In the genomic region with DNA sequence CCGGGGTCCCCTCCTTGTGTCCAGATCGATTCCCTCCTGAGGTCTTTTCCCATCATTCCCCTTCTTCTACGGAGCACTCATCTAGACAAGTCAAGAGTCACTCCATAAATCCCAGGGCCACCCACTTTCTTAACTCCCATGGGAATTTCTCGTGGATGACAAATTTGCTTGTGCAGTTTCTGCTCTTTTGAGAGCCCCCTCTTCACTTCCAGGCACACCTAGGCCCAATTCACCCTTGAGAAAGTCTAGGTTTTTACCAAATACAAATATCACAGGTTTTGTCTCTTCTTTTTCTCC, we compare ENCODE assay signal across 8 cellular contexts. TPM values are rescaled to one million over a fixed set of nuclear protein-coding genes. Genes with fewer than 3 reads are reported as not detected.
A peak's percentile ranks its signal among the peaks of the same experiment; 100 is the strongest.
DNase-seq lines count a peak whose midpoint lies in the region; ATAC-seq and TF ChIP-seq lines count a peak whose summit lies in the region.

No MANE protein-coding gene starts in this region.

- no peaks in the 10 kb centered on the region for H3K9me3 Mint-ChIP-seq in activated CD4-positive, alpha-beta memory T cell treated with anti-CD3 and anti-CD28 coated beads for 36 hours
- no peaks in the 10 kb centered on the region for H3K9me3 Mint-ChIP-seq in stimulated activated effector memory CD8-positive, alpha-beta T cell treated with anti-CD3 and anti-CD28 coated beads, Interleukin-12 subunit alpha, Interleukin-12 subunit beta, amount 100 ng/mL, for 72 hours

- no peaks in the 10 kb centered on the region for H3K4me1 ChIP-seq in iPS DF 6.9 (ENCODE audit: control insufficient read depth, insufficient read depth, low read length)

- peaks cover 15% of the 10 kb centered on the region; the same call in 1 of the 2 replicates for H3K36me3 ChIP-seq in iPS DF 6.9 (ENCODE audit: control insufficient read depth, insufficient read depth, low read length)

- POLR2A ChIA-PET in activated CD4-positive, alpha-beta memory T cell treated with anti-CD3 and anti-CD28 coated beads for 36 hours (lab: Charles Lee), result interaction anchor here (0.6 to 3.9 kb wide), 7 partner anchors 10 to 286 kb away, joined by 3 to 40 read pairs (median 8); partner anchors contain the start of genes IFT20, SARM1, TMEM97 and TNFAIP1

- no peaks in the 10 kb centered on the region for H3K9me3 ChIP-seq in iPS DF 6.9 (ENCODE audit: control insufficient read depth, insufficient read depth, low read length)

- H3K4me1 Mint-ChIP-seq in activated CD4-positive, alpha-beta memory T cell treated with anti-CD3 and anti-CD28 coated beads for 36 hours (ENCODE audit: low read depth), result peaks cover 28% of the 10 kb centered on the region
- H3K4me1 Mint-ChIP-seq in stimulated activated effector memory CD8-positive, alpha-beta T cell treated with anti-CD3 and anti-CD28 coated beads, Interleukin-12 subunit alpha, Interleukin-12 subunit beta, amount 100 ng/mL, for 72 hours, result peaks cover 23% of the 10 kb centered on the region

- TF ChIP-seq CTCF in HFF-Myc (IDR thresholded peaks at IDR 0.05; ENCODE audit: low read depth, low read length, missing control alignments), result no peak

- CTCF ChIA-PET in activated CD4-positive, alpha-beta memory T cell treated with anti-CD3 and anti-CD28 coated beads for 36 hours (lab: Charles Lee), result interaction anchor here (1.4 to 2.2 kb wide), 3 partner anchors 22 to 106 kb away, joined by 3 to 9 read pairs (median 5); partner anchors contain the start of genes IFT20 and TNFAIP1

- WGBS in iPS DF 6.9 (ENCODE audit: insufficient coverage, insufficient read length), result no CpG with 5 or more reads among the region's 4 CpGs

- H3K4me3 Mint-ChIP-seq in activated CD4-positive, alpha-beta memory T cell treated with anti-CD3 and anti-CD28 coated beads for 36 hours, result peak overlapping the region; percentile 95
- H3K4me3 Mint-ChIP-seq in stimulated activated effector memory CD8-positive, alpha-beta T cell treated with anti-CD3 and anti-CD28 coated beads, Interleukin-12 subunit alpha, Interleukin-12 subunit beta, amount 100 ng/mL, for 72 hours, result peak overlapping the region; percentile 92

- H3K4me3 ChIP-seq in HFF-Myc (replicated peaks; ENCODE audit: low read depth, low read length), result peak overlapping the region; percentile 97
- H3K4me3 ChIP-seq in iPS DF 6.9 (ENCODE audit: low read length), result peak overlapping the region; percentile 93; the same call in 1 of the 2 replicates

- H3K36me3 Mint-ChIP-seq in activated CD4-positive, alpha-beta memory T cell treated with anti-CD3 and anti-CD28 coated beads for 36 hours, result peaks cover 28% of the 10 kb centered on the region
- H3K36me3 Mint-ChIP-seq in stimulated activated effector memory CD8-positive, alpha-beta T cell treated with anti-CD3 and anti-CD28 coated beads, Interleukin-12 subunit alpha, Interleukin-12 subunit beta, amount 100 ng/mL, for 72 hours, result peaks cover 92% of the 10 kb centered on the region

- H3K27ac Mint-ChIP-seq in activated CD4-positive, alpha-beta memory T cell treated with anti-CD3 and anti-CD28 coated beads for 36 hours, result peak overlapping the region; percentile 79
- H3K27ac Mint-ChIP-seq in stimulated activated effector memory CD8-positive, alpha-beta T cell treated with anti-CD3 and anti-CD28 coated beads, Interleukin-12 subunit alpha, Interleukin-12 subunit beta, amount 100 ng/mL, for 72 hours, result peak overlapping the region; percentile 96

- no peak overlapping the region for H3K27ac ChIP-seq in iPS DF 6.9 (ENCODE audit: low read length)

- H3K27me3 ChIP-seq in iPS DF 6.9 (ENCODE audit: control insufficient read depth, insufficient read depth, low read length), result no peaks in the 10 kb centered on the region

- intact Hi-C loops in activated CD4-positive, alpha-beta memory T cell treated with anti-CD3 and anti-CD28 coated beads for 36 hours (cut with micrococcal nuclease), result loop anchor here (1.0 to 10.0 kb wide), 3 partner anchors 13 to 187 kb away; partner anchors contain the start of genes IFT20, SARM1 and TNFAIP1

- no peak for ATAC-seq in stimulated activated effector memory CD8-positive, alpha-beta T cell treated with anti-CD3 and anti-CD28 coated beads, Interleukin-12 subunit alpha, Interleukin-12 subunit beta, amount 100 ng/mL, for 72 hours
- ATAC-seq in HG03571 (IDR thresholded peaks at IDR 0.05; ENCODE audit: unreplicated experiment), result no peak

- DNase-seq in HFF-Myc (ENCODE audit: extremely low read depth, low read depth) (no peak), iPS DF 6.9 (ENCODE audit: low read depth, low spot score) (no peak), LoVo (ENCODE audit: low spot score) (no peak), cerebellar nuclear complex (lab: John Stamatoyannopoulos, UW) (no peak)
- DNase-seq in activated CD4-positive, alpha-beta memory T cell treated with anti-CD3 and anti-CD28 coated beads for 36 hours, result no peak
- no peak for DNase-seq in stimulated activated effector memory CD8-positive, alpha-beta T cell treated with anti-CD3 and anti-CD28 coated beads, Interleukin-12 subunit alpha, Interleukin-12 subunit beta, amount 100 ng/mL, for 72 hours (ENCODE audit: low spot score in 2 of 2)
- DNase-seq in effector CD4-positive, alpha-beta T cell, result no peak

- H3K27me3 Mint-ChIP-seq in activated CD4-positive, alpha-beta memory T cell treated with anti-CD3 and anti-CD28 coated beads for 36 hours, result no peaks in the 10 kb centered on the region

RNA-seq across cellular contexts. Expression of gene POLDIP2, which starts 0.5 kb away (rescaled TPM):
- total RNA-seq in activated CD4-positive, alpha-beta memory T cell treated with anti-CD3 and anti-CD28 coated beads for 36 hours, result 10 to 100 TPM; 73.8 to 76.4 TPM

RNA-seq across cellular contexts. Expression of gene SEBOX, which starts 7.2 kb away (rescaled TPM):
- total RNA-seq in activated CD4-positive, alpha-beta memory T cell treated with anti-CD3 and anti-CD28 coated beads for 36 hours, result not detected

RNA-seq across cellular contexts. Expression of gene VTN, which starts 12.3 kb away (rescaled TPM):
- total RNA-seq in activated CD4-positive, alpha-beta memory T cell treated with anti-CD3 and anti-CD28 coated beads for 36 hours, result not detected

RNA-seq across cellular contexts. Expression of gene SARM1, which starts 13.6 kb away (rescaled TPM):
- total RNA-seq in activated CD4-positive, alpha-beta memory T cell treated with anti-CD3 and anti-CD28 coated beads for 36 hours, result 10 to 100 TPM; 16.5 to 18.3 TPM

RNA-seq across cellular contexts. Expression of gene TNFAIP1, which starts 22.3 kb away (rescaled TPM):
- 10 to 100 TPM; 24.4 to 27.3 TPM for total RNA-seq in activated CD4-positive, alpha-beta memory T cell treated with anti-CD3 and anti-CD28 coated beads for 36 hours
